ENCODE assay signal across 1 cellular context in the genomic region with DNA sequence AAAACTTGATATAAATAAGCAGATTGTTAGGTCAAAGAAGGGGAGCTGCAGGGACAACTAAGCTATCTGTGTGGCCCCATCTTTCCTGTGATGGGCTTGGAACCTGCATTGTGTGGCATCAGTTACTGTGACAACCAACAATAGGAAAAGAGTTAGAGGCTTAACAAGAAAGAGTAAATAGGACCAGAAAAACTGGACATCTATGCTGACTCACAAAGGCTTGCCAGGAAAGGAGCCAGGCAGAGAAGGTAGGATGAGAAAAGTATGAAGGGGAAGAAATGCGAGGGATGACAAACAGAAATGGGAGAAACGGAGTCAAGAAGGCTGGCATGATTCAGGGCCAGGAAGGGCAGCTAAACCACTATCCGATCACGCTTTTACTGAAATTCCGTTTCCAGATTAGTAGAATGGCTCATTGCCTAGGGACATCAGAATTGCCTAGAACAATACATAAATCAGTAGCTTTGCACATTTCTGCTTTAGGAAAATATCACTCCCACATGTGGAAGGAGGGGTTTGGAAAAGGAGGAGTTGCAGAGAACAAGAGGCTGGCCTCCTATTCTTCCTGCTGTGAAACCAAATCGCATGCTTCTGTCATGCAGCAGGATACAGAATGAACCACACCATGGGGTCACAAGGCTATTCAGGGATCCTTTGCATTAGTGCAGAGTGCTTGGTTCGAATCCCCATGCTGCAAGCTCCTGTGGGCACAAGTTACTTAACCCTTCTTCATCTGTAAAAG.
TF ChIP-seq lines count a peak whose summit lies in the region.

No MANE protein-coding gene starts in this region.

TF ChIP-seq in WTC11, 78 proteins besides CTCF, POLR2A, EP300 and RAD21 (continued from another document):
- TF ChIP-seq, protein P1, sequence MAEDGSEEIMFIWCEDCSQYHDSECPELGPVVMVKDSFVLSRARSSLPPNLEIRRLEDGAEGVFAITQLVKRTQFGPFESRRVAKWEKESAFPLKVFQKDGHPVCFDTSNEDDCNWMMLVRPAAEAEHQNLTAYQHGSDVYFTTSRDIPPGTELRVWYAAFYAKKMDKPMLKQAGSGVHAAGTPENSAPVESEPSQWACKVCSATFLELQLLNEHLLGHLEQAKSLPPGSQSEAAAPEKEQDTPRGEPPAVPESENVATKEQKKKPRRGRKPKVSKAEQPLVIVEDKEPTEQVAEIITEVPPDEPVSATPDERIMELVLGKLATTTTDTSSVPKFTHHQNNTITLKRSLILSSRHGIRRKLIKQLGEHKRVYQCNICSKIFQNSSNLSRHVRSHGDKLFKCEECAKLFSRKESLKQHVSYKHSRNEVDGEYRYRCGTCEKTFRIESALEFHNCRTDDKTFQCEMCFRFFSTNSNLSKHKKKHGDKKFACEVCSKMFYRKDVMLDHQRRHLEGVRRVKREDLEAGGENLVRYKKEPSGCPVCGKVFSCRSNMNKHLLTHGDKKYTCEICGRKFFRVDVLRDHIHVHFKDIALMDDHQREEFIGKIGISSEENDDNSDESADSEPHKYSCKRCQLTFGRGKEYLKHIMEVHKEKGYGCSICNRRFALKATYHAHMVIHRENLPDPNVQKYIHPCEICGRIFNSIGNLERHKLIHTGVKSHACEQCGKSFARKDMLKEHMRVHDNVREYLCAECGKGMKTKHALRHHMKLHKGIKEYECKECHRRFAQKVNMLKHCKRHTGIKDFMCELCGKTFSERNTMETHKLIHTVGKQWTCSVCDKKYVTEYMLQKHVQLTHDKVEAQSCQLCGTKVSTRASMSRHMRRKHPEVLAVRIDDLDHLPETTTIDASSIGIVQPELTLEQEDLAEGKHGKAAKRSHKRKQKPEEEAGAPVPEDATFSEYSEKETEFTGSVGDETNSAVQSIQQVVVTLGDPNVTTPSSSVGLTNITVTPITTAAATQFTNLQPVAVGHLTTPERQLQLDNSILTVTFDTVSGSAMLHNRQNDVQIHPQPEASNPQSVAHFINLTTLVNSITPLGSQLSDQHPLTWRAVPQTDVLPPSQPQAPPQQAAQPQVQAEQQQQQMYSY (CRISPR knock-in tag; IDR thresholded peaks at IDR 0.05) = no peak
- TF ChIP-seq TEAD1 (CRISPR knock-in tag; IDR thresholded peaks at IDR 0.05) = peak; percentile 10; the same call in 1 of the 2 replicates
- TF ChIP-seq SMAD3 (CRISPR knock-in tag; IDR thresholded peaks at IDR 0.05; ENCODE audit: borderline replicate concordance) = no peak
- no peak for TF ChIP-seq ATF1 (CRISPR knock-in tag; IDR thresholded peaks at IDR 0.05)
- TF ChIP-seq, protein P2, sequence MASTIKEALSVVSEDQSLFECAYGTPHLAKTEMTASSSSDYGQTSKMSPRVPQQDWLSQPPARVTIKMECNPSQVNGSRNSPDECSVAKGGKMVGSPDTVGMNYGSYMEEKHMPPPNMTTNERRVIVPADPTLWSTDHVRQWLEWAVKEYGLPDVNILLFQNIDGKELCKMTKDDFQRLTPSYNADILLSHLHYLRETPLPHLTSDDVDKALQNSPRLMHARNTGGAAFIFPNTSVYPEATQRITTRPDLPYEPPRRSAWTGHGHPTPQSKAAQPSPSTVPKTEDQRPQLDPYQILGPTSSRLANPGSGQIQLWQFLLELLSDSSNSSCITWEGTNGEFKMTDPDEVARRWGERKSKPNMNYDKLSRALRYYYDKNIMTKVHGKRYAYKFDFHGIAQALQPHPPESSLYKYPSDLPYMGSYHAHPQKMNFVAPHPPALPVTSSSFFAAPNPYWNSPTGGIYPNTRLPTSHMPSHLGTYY (CRISPR knock-in tag; IDR thresholded peaks at IDR 0.05) = no peak
- TF ChIP-seq FOXJ3 (CRISPR knock-in tag; IDR thresholded peaks at IDR 0.05; ENCODE audit: borderline replicate concordance) = no peak
- TF ChIP-seq, protein P3, sequence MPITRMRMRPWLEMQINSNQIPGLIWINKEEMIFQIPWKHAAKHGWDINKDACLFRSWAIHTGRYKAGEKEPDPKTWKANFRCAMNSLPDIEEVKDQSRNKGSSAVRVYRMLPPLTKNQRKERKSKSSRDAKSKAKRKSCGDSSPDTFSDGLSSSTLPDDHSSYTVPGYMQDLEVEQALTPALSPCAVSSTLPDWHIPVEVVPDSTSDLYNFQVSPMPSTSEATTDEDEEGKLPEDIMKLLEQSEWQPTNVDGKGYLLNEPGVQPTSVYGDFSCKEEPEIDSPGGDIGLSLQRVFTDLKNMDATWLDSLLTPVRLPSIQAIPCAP (CRISPR knock-in tag; IDR thresholded peaks at IDR 0.05) = no peak
